ENCODE assay signal across 9 cellular contexts in genomic region chr2:191321861-191322662, GRCh38.
DNase-seq lines count a peak whose midpoint lies in the region; ATAC-seq and TF ChIP-seq lines count a peak whose summit lies in the region.
"Had no signal": no experiment of that assay in that cellular context is flagged by ENCODE, and none has a peak within 500 bp of the region (broad histone marks: within the 10 kb centered on the region; RNA-seq: fewer than 3 reads in every experiment).

No MANE protein-coding gene starts in this region.

- DNase-seq in Daoy (ENCODE audit: low read depth): peak; percentile 91
- peak; percentile 84 for DNase-seq in NCI-H524 treated with DMSO at 0.1 percent for 48 hours (lab: John Stamatoyannopoulos, UW)
- peak; percentile 53 for DNase-seq in neural progenitor cell (ENCODE audit: low spot score)
- no peak for DNase-seq in prostate gland (ENCODE audit: low spot score)
- no peak for DNase-seq in T-helper 2 cell treated with Interferon-gamma antibody and Interleukin-4, amounts not matched to agents 5 μg/mL and 100 μg/mL, for 36 hours (ENCODE audit: low spot score)
- DNase-seq in adrenal gland: no peak
- DNase-seq: upper lobe of left lung had no signal

- intact Hi-C loops in dendritic cell treated with granulocyte-macrophage colony-stimulating factor and Interleukin-4, amounts not matched to agents 40 ng/mL and 50 ng/mL, for 4 days (cut with micrococcal nuclease): no loop called here
- intact Hi-C loops in prostate gland (cut with DNase I) (no loop called here), adrenal gland (cut with DNase I) (no loop called here)

- peak overlapping the region; percentile 72 for H3K27ac Mint-ChIP-seq in dendritic cell treated with granulocyte-macrophage colony-stimulating factor and Interleukin-4, amounts not matched to agents 40 ng/mL and 50 ng/mL, for 4 days
- no peak overlapping the region for H3K27ac Mint-ChIP-seq in neural progenitor cell
- no peak overlapping the region for H3K27ac Mint-ChIP-seq in T-helper 2 cell treated with Interferon-gamma antibody and Interleukin-4, amounts not matched to agents 5 μg/mL and 100 μg/mL, for 36 hours

- TF ChIP-seq POLR2A in prostate gland (IDR thresholded peaks at IDR 0.05) (no peak), adrenal gland (IDR thresholded peaks at IDR 0.05) (no peak)

- TF ChIP-seq CTCF in neural progenitor cell (IDR thresholded peaks at IDR 0.05) (no peak), prostate gland (IDR thresholded peaks at IDR 0.05) (no peak), adrenal gland (IDR thresholded peaks at IDR 0.05) (no peak)

- H3K4me2 ChIP-seq in neural progenitor cell: peak overlapping the region; percentile 40

- peaks cover 30% of the 10 kb centered on the region for H3K4me1 ChIP-seq in neural progenitor cell
- peaks cover 4% of the 10 kb centered on the region for H3K4me1 ChIP-seq in prostate gland (replicated peaks)
- H3K4me1 ChIP-seq in adrenal gland (replicated peaks in 1 of 2): peaks cover 4 to 15% of the 10 kb centered on the region in 2 donors

- no peak overlapping the region for H2AFZ ChIP-seq in neural progenitor cell (replicated peaks)

- peaks cover 36% of the 10 kb centered on the region for H4K20me1 ChIP-seq in neural progenitor cell (ENCODE audit: low read depth)

- no peaks in the 10 kb centered on the region for H3K9me3 Mint-ChIP-seq in dendritic cell treated with granulocyte-macrophage colony-stimulating factor and Interleukin-4, amounts not matched to agents 40 ng/mL and 50 ng/mL, for 4 days
- H3K9me3 Mint-ChIP-seq in neural progenitor cell: peaks cover 13% of the 10 kb centered on the region
- H3K9me3 Mint-ChIP-seq in T-helper 2 cell treated with Interferon-gamma antibody and Interleukin-4, amounts not matched to agents 5 μg/mL and 100 μg/mL, for 36 hours: peaks cover 6% of the 10 kb centered on the region

- no peaks in the 10 kb centered on the region for H3K27me3 Mint-ChIP-seq in dendritic cell treated with granulocyte-macrophage colony-stimulating factor and Interleukin-4, amounts not matched to agents 40 ng/mL and 50 ng/mL, for 4 days
- H3K27me3 Mint-ChIP-seq in neural progenitor cell (ENCODE audit: insufficient read depth, low read depth): peaks cover 3% of the 10 kb centered on the region
- H3K27me3 Mint-ChIP-seq in T-helper 2 cell treated with Interferon-gamma antibody and Interleukin-4, amounts not matched to agents 5 μg/mL and 100 μg/mL, for 36 hours (ENCODE audit: low read depth): peaks cover 3% of the 10 kb centered on the region

- H3K9ac ChIP-seq in neural progenitor cell: no peak overlapping the region

- H3K4me3 Mint-ChIP-seq in dendritic cell treated with granulocyte-macrophage colony-stimulating factor and Interleukin-4, amounts not matched to agents 40 ng/mL and 50 ng/mL, for 4 days: no peak overlapping the region
- no peak overlapping the region for H3K4me3 Mint-ChIP-seq in neural progenitor cell
- no peak overlapping the region for H3K4me3 Mint-ChIP-seq in T-helper 2 cell treated with Interferon-gamma antibody and Interleukin-4, amounts not matched to agents 5 μg/mL and 100 μg/mL, for 36 hours

- H3K9me3 ChIP-seq in neural progenitor cell (ENCODE audit: low read depth) (no peaks in the 10 kb centered on the region), prostate gland (no peaks in the 10 kb centered on the region), adrenal gland (replicated peaks in 1 of 3) (no peaks in the 10 kb centered on the region)
- H3K9me3 ChIP-seq: upper lobe of left lung had no signal

- H3K27ac ChIP-seq in neural progenitor cell (no peak overlapping the region), prostate gland (no peak overlapping the region), adrenal gland (no peak overlapping the region)

- peaks cover 24% of the 10 kb centered on the region for H3K4me1 Mint-ChIP-seq in dendritic cell treated with granulocyte-macrophage colony-stimulating factor and Interleukin-4, amounts not matched to agents 40 ng/mL and 50 ng/mL, for 4 days (ENCODE audit: low read depth)
- peaks cover 56% of the 10 kb centered on the region for H3K4me1 Mint-ChIP-seq in neural progenitor cell
- peaks cover 15% of the 10 kb centered on the region for H3K4me1 Mint-ChIP-seq in T-helper 2 cell treated with Interferon-gamma antibody and Interleukin-4, amounts not matched to agents 5 μg/mL and 100 μg/mL, for 36 hours (ENCODE audit: low read depth)

- H3K27me3 ChIP-seq in neural progenitor cell (no peaks in the 10 kb centered on the region), prostate gland (replicated peaks; ENCODE audit: insufficient read depth) (no peaks in the 10 kb centered on the region), adrenal gland (no peaks in the 10 kb centered on the region)
- H3K27me3 ChIP-seq: upper lobe of left lung had no signal

- 73% methylated on average over 4 of the region's 4 CpGs for WGBS in prostate gland
- WGBS in adrenal gland, 4 donors: 51 to 69% (median 61%) methylated on average over 4 of the region's 4 CpGs

- peaks cover 24% of the 10 kb centered on the region for H3F3A ChIP-seq in neural progenitor cell (ENCODE audit: low read depth)

- H3K79me2 ChIP-seq in neural progenitor cell (ENCODE audit: low read depth): peaks cover 66% of the 10 kb centered on the region

- H3K36me3 ChIP-seq in neural progenitor cell (peaks cover 11% of the 10 kb centered on the region), prostate gland (no peaks in the 10 kb centered on the region), adrenal gland (replicated peaks in 1 of 2) (no peaks in the 10 kb centered on the region)
- H3K36me3 ChIP-seq: upper lobe of left lung had no signal

- peak; percentile 81 for ATAC-seq in HG02642 (IDR thresholded peaks at IDR 0.05; ENCODE audit: poor library complexity, unreplicated experiment)

- no peak overlapping the region for H3K4me3 ChIP-seq in neural progenitor cell
- no peak overlapping the region for H3K4me3 ChIP-seq in prostate gland
- no peak overlapping the region for H3K4me3 ChIP-seq in adrenal gland
- H3K4me3 ChIP-seq: upper lobe of left lung had no signal

- no peaks in the 10 kb centered on the region for H3K36me3 Mint-ChIP-seq in dendritic cell treated with granulocyte-macrophage colony-stimulating factor and Interleukin-4, amounts not matched to agents 40 ng/mL and 50 ng/mL, for 4 days (ENCODE audit: low read depth)
- peaks cover 16% of the 10 kb centered on the region for H3K36me3 Mint-ChIP-seq in neural progenitor cell
- H3K36me3 Mint-ChIP-seq in T-helper 2 cell treated with Interferon-gamma antibody and Interleukin-4, amounts not matched to agents 5 μg/mL and 100 μg/mL, for 36 hours (ENCODE audit: low read depth): no peaks in the 10 kb centered on the region

Comparison
In these comparisons a context has a peak if more than half of its experiments do, and no peak if none do; other contexts are left out.
1. DNase-seq: peak in Daoy (single experiment), NCI-H524 treated with DMSO at 0.1 percent for 48 hours (single experiment) and neural progenitor cell (single experiment); none in prostate gland (single experiment), T-helper 2 cell treated with Interferon-gamma antibody and Interleukin-4, amounts not matched to agents 5 μg/mL and 100 μg/mL, for 36 hours (single experiment) and adrenal gland (0 of 7).